In the genomic region with DNA sequence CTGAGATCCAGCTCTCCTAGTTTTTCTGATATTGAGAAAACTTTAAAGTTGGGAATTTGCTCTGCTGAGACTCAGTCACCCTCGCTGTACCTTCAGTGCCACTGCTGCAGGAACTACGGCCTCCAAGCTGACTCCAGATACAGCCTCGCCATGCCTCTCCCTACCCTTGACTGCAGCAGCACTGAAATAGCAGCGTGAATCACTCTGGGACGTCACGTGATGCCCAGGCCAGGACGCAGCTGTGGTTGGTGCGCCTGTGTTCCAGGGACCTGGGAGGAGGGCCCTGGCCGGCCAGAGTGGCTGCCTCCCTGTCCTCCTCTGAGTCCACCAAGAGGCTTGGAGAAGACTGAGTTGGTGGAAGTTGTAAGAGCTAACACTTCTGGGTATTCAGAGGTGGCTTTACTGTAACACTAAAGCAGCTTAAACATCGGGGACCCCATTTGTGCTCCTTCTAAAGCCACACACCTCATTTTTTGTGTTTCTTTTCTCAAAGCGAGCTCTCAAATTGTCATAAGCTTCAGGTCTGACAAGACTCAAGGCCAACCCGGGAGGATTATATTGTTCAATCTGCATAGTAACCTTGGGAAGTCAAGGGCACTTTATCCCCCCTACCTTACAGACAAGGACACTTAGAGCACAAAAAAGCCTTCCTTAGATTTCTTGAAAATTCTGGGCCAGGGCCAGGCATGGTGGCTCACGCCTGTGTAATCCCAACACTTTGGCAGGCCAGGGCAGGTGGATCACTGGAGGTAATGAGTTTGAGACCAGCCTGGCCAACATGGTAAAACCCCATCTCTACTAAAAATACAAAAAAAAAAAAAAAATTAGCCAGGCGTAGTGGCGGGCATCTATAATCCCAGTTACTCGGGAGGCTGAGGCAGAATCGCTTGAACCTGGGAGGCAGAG, we compare ENCODE assay signal across 8 cellular contexts. TPM values are rescaled to one million over a fixed set of nuclear protein-coding genes. Genes with fewer than 3 reads are reported as not detected.
DNase-seq lines count a peak whose midpoint lies in the region; ATAC-seq, FAIRE-seq and TF ChIP-seq lines count a peak whose summit lies in the region.

No MANE protein-coding gene starts in this region.

- peak overlapping the region; percentile 14; the same call in 1 of the 2 replicates for H3K18ac ChIP-seq in IMR-90 (ENCODE audit: low read depth, low read length)

- no peak overlapping the region for H3K4me3 ChIP-seq in IMR-90 (ENCODE audit: insufficient read depth, low read depth, low read length)
- peak overlapping the region; percentile 9; the same call in 1 of the 2 replicates for H3K4me3 ChIP-seq in SJCRH30
- H3K4me3 ChIP-seq in K562: peak overlapping the region; percentile 25; the same call in 1 of the 2 replicates
- H3K4me3 ChIP-seq in iPS-15b (ENCODE audit: low read depth, low read length): peak overlapping the region; percentile 19
- peak overlapping the region; percentile 23 to 46 (median 38) for H3K4me3 ChIP-seq in gastrocnemius medialis

- TF ChIP-seq CTCF in IMR-90 (conservative IDR thresholded peaks at IDR 0.05; ENCODE audit: low read depth, low read length) (no peak), K562 (IDR thresholded peaks at IDR 0.05 in 2 of 3, conservative IDR thresholded peaks at IDR 0.05 in 1 of 3; ENCODE audit: insufficient read depth in 2 of 3, low read depth in 1 of 3, low read length in 3 of 3) (no peak), gastrocnemius medialis (IDR thresholded peaks at IDR 0.05 in 4 of 5, conservative IDR thresholded peaks at IDR 0.05 in 1 of 5) (no peak)

- intact Hi-C loops in IMR-90 (cut with micrococcal nuclease): no loop called here
- intact Hi-C loops in K562 (cut with micrococcal nuclease): no loop called here
- intact Hi-C loops in gastrocnemius medialis (cut with DNase I; ENCODE audit: low total_unique reads): loop anchor here (2.0 to 10.0 kb wide), 2 partner anchors 15 to 507 kb away; a partner anchor contains a TSS

- peak overlapping the region; percentile 9 for H2BK120ac ChIP-seq in IMR-90 (ENCODE audit: low read depth, low read length)

- H3K9me3 ChIP-seq in IMR-90 (ENCODE audit: control insufficient read depth, insufficient read depth, low read length): no peaks in the 10 kb centered on the region
- H3K9me3 ChIP-seq in SJCRH30 (replicated peaks): no peaks in the 10 kb centered on the region
- H3K9me3 ChIP-seq in K562 (replicated peaks; ENCODE audit: control insufficient read depth, insufficient read depth, low read depth, low read length): no peaks in the 10 kb centered on the region
- no peaks in the 10 kb centered on the region for H3K9me3 ChIP-seq in iPS-15b (ENCODE audit: control insufficient read depth, insufficient read depth, low read length)
- H3K9me3 ChIP-seq in gastrocnemius medialis: no peaks in the 10 kb centered on the region

- 0% methylated on average over 3 of the region's 17 CpGs; no CpG with 5 or more reads in 1 of the 2 experiments for WGBS in IMR-90 (ENCODE audit: extremely low coverage in 2 of 2, insufficient read length in 1 of 2), 2 experiments
- WGBS in K562 (ENCODE audit: insufficient coverage, low coverage, missing lambda C conversion rate): 29% methylated on average over 17 of the region's 17 CpGs

- ATAC-seq in IMR-90 (ENCODE audit: low read depth) (peak; percentile 53), K562 (peak; percentile 63), gastrocnemius medialis (peak; percentile 58 to 60), GM21367 (IDR thresholded peaks at IDR 0.05; ENCODE audit: unreplicated experiment) (no peak), HG03175 (IDR thresholded peaks at IDR 0.05; ENCODE audit: unreplicated experiment) (no peak)

- peak overlapping the region; percentile 33 for H2AK9ac ChIP-seq in IMR-90 (replicated peaks; ENCODE audit: low read depth, low read length, poor library complexity)

- no peak for TF ChIP-seq EP300 in K562 (IDR thresholded peaks at IDR 0.05; ENCODE audit: low read length)

- H4K5ac ChIP-seq in IMR-90 (ENCODE audit: low read depth, low read length): 0 out of 2 replicates have a peak overlapping the region, but pooled peaks have one; percentile 32

- H3K27me3 ChIP-seq in IMR-90 (ENCODE audit: control insufficient read depth, insufficient read depth, low read length) (no peaks in the 10 kb centered on the region), SJCRH30 (no peaks in the 10 kb centered on the region), K562 (ENCODE audit: control insufficient read depth in 2 of 2, insufficient read depth in 2 of 2, low read length in 2 of 2) (no peaks in the 10 kb centered on the region), iPS-15b (ENCODE audit: control insufficient read depth, insufficient read depth, low read length) (no peaks in the 10 kb centered on the region), gastrocnemius medialis (no peaks in the 10 kb centered on the region)

- H3K4me1 ChIP-seq in IMR-90 (ENCODE audit: control insufficient read depth, insufficient read depth, low read length) (peaks cover 7% of the 10 kb centered on the region; the same call in 1 of the 2 replicates), SJCRH30 (peaks cover 10% of the 10 kb centered on the region), K562 (replicated peaks in 1 of 2; ENCODE audit: control insufficient read depth in 2 of 2, insufficient read depth in 2 of 2, low read length in 2 of 2) (peaks cover 23 to 46% of the 10 kb centered on the region in 2 experiments), iPS-15b (ENCODE audit: control insufficient read depth, insufficient read depth, low read length) (peaks cover 3% of the 10 kb centered on the region), gastrocnemius medialis (peaks cover 47 to 60% of the 10 kb centered on the region in 2 donors)

- peaks cover 32% of the 10 kb centered on the region for H3K79me2 ChIP-seq in K562 (ENCODE audit: control insufficient read depth, insufficient read depth, low read length)

- H2AFZ ChIP-seq in IMR-90 (replicated peaks; ENCODE audit: low read length, poor library complexity) (peak overlapping the region; percentile 74), K562 (ENCODE audit: low read depth, low read length) (peak overlapping the region; percentile 83)

- H4K20me1 ChIP-seq in IMR-90 (ENCODE audit: insufficient read depth, low read length) (peaks cover 6% of the 10 kb centered on the region; the same call in 1 of the 2 replicates), K562 (replicated peaks; ENCODE audit: control insufficient read depth, insufficient read depth, low read length) (no peaks in the 10 kb centered on the region)

- peak overlapping the region; percentile 3 to 83; a peak in 3 of 4 replicates for H4K8ac ChIP-seq in IMR-90 (ENCODE audit: low read depth in 2 of 2, low read length in 2 of 2)

- no peak overlapping the region for H3K56ac ChIP-seq in IMR-90 (ENCODE audit: extremely low read depth, insufficient read depth, low read length)

- peak overlapping the region; percentile 55 for H3K4me2 ChIP-seq in IMR-90 (ENCODE audit: low read depth, low read length)
- H3K4me2 ChIP-seq in K562 (ENCODE audit: insufficient read depth, low read length): peak overlapping the region; percentile 74

- BruUV-seq in IMR-90 (replicated peaks; lab: Mats Ljungman, UMichigan): no TSS peak
- no TSS peak for BruUV-seq in K562 (replicated peaks; lab: Mats Ljungman, UMichigan)

- H3K9me1 ChIP-seq in IMR-90 (ENCODE audit: insufficient read depth, low read length) (peaks cover 15% of the 10 kb centered on the region; the same call in 1 of the 2 replicates), K562 (ENCODE audit: control insufficient read depth, insufficient read depth, low read length) (no peaks in the 10 kb centered on the region)

- H3K23ac ChIP-seq in IMR-90 (ENCODE audit: low read depth, low read length): peak overlapping the region; percentile 40; the same call in 1 of the 2 replicates

- no peak overlapping the region; the same call in 1 of the 2 replicates for H2AK5ac ChIP-seq in IMR-90 (ENCODE audit: low read depth, low read length)

- H3K14ac ChIP-seq in IMR-90 (replicated peaks; ENCODE audit: low read depth, low read length): peak overlapping the region; percentile 58

- peak; percentile 99 for FAIRE-seq in K562 (lab: Jason Lieb, UNC)

- CTCF ChIA-PET in IMR-90 (lab: Yijun Ruan, JAX) (interaction anchor here (0.6 to 0.7 kb wide), 2 partner anchors 33 to 70 kb away, joined by 3 to 4 read pairs; a partner anchor contains a TSS), K562 (lab: Yijun Ruan, JAX; ENCODE audit: low intra/inter-chr PET ratio) (interaction anchor here (0.9 kb wide), 1 partner anchor 15 kb away, joined by 5 read pairs; a partner anchor contains a TSS)

- TF ChIP-seq RAD21 in IMR-90 (IDR thresholded peaks at IDR 0.05; ENCODE audit: low read length) (no peak), K562 (CRISPR knock-in tag; conservative IDR thresholded peaks at IDR 0.05 in 1 of 2, IDR thresholded peaks at IDR 0.05 in 1 of 2) (no peak)

- peaks cover 11 to 52% of the 10 kb centered on the region in 2 experiments; a peak in 3 of 4 replicates for H3K79me1 ChIP-seq in IMR-90 (ENCODE audit: low read depth in 1 of 2, low read length in 2 of 2)

- H3K27ac ChIP-seq in IMR-90 (ENCODE audit: insufficient read depth, low read length): peak overlapping the region; percentile 44
- H3K27ac ChIP-seq in SJCRH30: peak overlapping the region; percentile 31; the same call in 1 of the 2 replicates
- peak overlapping the region; percentile 75 for H3K27ac ChIP-seq in K562 (ENCODE audit: extremely low read depth, low read depth, low read length)
- peak overlapping the region; percentile 95 to 99 (median 96) for H3K27ac ChIP-seq in gastrocnemius medialis

- peak overlapping the region; percentile 71 for H3K4ac ChIP-seq in IMR-90 (ENCODE audit: low read depth, low read length)

- peak overlapping the region; percentile 63 for H2BK5ac ChIP-seq in IMR-90 (ENCODE audit: low read depth, low read length, poor library complexity, severe bottlenecking)

- POLR2A ChIA-PET in IMR-90 (lab: Charles Lee; ENCODE audit: unreplicated experiment) (interaction anchor here (0.5 kb wide), 1 partner anchor 10 kb away, joined by 8 read pairs; no protein-coding TSS in a partner anchor), K562 (lab: Yijun Ruan, JAX) (interaction anchor here (0.5 to 1.8 kb wide), 11 partner anchors 12 to 1726 kb away, joined by 3 to 9 read pairs (median 3); a partner anchor contains a TSS)

- peak overlapping the region; percentile 22; the same call in 1 of the 3 replicates for H2BK15ac ChIP-seq in IMR-90 (ENCODE audit: low read depth, low read length)

- peak; percentile 61; the same call in 1 of the 2 replicates for TF ChIP-seq POLR2A in IMR-90 (IDR thresholded peaks at IDR 0.05; ENCODE audit: low read depth, low read length)
- TF ChIP-seq POLR2A in K562 (conservative IDR thresholded peaks at IDR 0.05): peak; percentile 67
- peak; percentile 85 to 89 for TF ChIP-seq POLR2A in gastrocnemius medialis (IDR thresholded peaks at IDR 0.05)

- 0 out of 2 replicates have a peak overlapping the region, but pooled peaks have one; percentile 3 for H2BK20ac ChIP-seq in IMR-90 (ENCODE audit: low read depth, low read length)

- dilution Hi-C loops in IMR-90 (cut with HindIII; ENCODE audit: low sequenced_read_pairs, unreplicated experiment): no loop called here

- peak; percentile 84 for DNase-seq in DMS79 (lab: John Stamatoyannopoulos, UW)
- DNase-seq in IMR-90: peak; percentile 93
- DNase-seq in SJCRH30: peak; percentile 92 to 94
- peak; percentile 79 to 95 (median 86) for DNase-seq in K562 (ENCODE audit: extremely low read depth in 1 of 4, low spot score in 3 of 4)
- DNase-seq in gastrocnemius medialis: peak; percentile 97 to 98

- H4K91ac ChIP-seq in IMR-90 (ENCODE audit: insufficient read depth, low read depth, low read length): peak overlapping the region; percentile 40

- in situ Hi-C loops in IMR-90 (cut with MboI; ENCODE audit: low sequenced_read_pairs) (no loop called here), K562 (cut with MboI) (no loop called here), gastrocnemius medialis (cut with MboI; ENCODE audit: low sequenced_read_pairs in 4 of 4) (no loop called here)

- H3K9ac ChIP-seq in IMR-90 (ENCODE audit: low read depth, low read length) (peak overlapping the region; percentile 71), K562 (ENCODE audit: insufficient read depth in 1 of 2, low read depth in 2 of 2, low read length in 2 of 2) (peak overlapping the region; percentile 66 to 80), iPS-15b (ENCODE audit: low read depth, low read length) (no peak overlapping the region)

- no peaks in the 10 kb centered on the region for H3K36me3 ChIP-seq in IMR-90 (ENCODE audit: control insufficient read depth, insufficient read depth, low read length)
- no peaks in the 10 kb centered on the region for H3K36me3 ChIP-seq in SJCRH30
- peaks cover 4% of the 10 kb centered on the region; the same call in 1 of the 3 replicates for H3K36me3 ChIP-seq in K562 (ENCODE audit: control insufficient read depth, insufficient read depth, low read length)
- H3K36me3 ChIP-seq in iPS-15b (ENCODE audit: control insufficient read depth, insufficient read depth, low read length): no peaks in the 10 kb centered on the region
- H3K36me3 ChIP-seq in gastrocnemius medialis: no peaks in the 10 kb centered on the region

RNA-seq across cellular contexts. Expression of a gene that starts 4.2 kb away (rescaled TPM):
- total RNA-seq in IMR-90 (2012; rRNA removed) (363 and 489 TPM in 2 replicates), K562 (2014; rRNA removed) (407 and 459 TPM in 2 replicates), K562 (2014; rRNA removed; fragmentation: Illumina TruSeq; extraction: Trizol) (340 and 344 TPM in 2 replicates), K562 (2015; rRNA removed; fragmentation: Illumina TruSeq; extraction: Trizol) (363 and 385 TPM in 2 replicates), K562 (2021) (346 and 350 TPM in 2 replicates), gastrocnemius medialis (100 to 1,000 TPM; 141 to 193 (median 168) TPM)
- polyA plus RNA-seq in IMR-90 (2012; rRNA removed) (189 and 201 TPM in 2 replicates), K562 (2011; rRNA removed) (324 and 332 TPM in 2 replicates), K562 (2014; fragmentation: Illumina TruSeq; extraction: Trizol) (358 and 465 TPM in 2 replicates), K562 (2014; fragmentation: Nextera tagmentation; extraction: Ambion mirVana) (100 to 1,000 TPM in 1 of 2 experiments, 10 to 100 TPM in 1; 58.1 to 122 TPM), K562 (2014; rRNA removed) (353 and 363 TPM in 2 replicates)
- polyA plus RNA-seq in IMR-90 (2012; cell fraction: cytosol; rRNA removed): 99.3 and 323 TPM in 2 replicates
- polyA plus RNA-seq in IMR-90 (2012; cell fraction: nucleus; rRNA removed; ENCODE audit: low replicate concordance): 76.3 and 102 TPM in 2 replicates
- 283 and 302 TPM in 2 replicates for total RNA-seq in SJCRH30 (2014; rRNA removed; shearing (Covaris generic))
- 306 and 548 TPM in 2 replicates for total RNA-seq in K562 (2011; cell fraction: chromatin; rRNA removed; ENCODE audit: low replicate concordance)
- total RNA-seq in K562 (2011; cell fraction: nucleolus; rRNA removed): 286 and 316 TPM in 2 replicates
- total RNA-seq in K562 (2011; cell fraction: nucleoplasm; rRNA removed): 232 and 255 TPM in 2 replicates
- 186 and 200 TPM in 2 replicates for polyA plus RNA-seq in K562 (2011; cell fraction: cytosol; rRNA removed)
- 175 and 176 TPM in 2 replicates for polyA plus RNA-seq in K562 (2011; cell fraction: nucleus; rRNA removed)
- 218 and 368 TPM in 2 replicates for polyA plus RNA-seq in K562 (2012)
- polyA minus RNA-seq in K562 (2011; rRNA and poly(A)+ RNA removed): 415 and 509 TPM in 2 replicates
- 226 and 244 TPM in 2 replicates for polyA minus RNA-seq in K562 (2011; cell fraction: cytosol; rRNA and poly(A)+ RNA removed)
- 111 and 217 TPM in 2 replicates for polyA minus RNA-seq in K562 (2011; cell fraction: nucleus; rRNA and poly(A)+ RNA removed)

RNA-seq across cellular contexts. Expression of a gene that starts 15.8 kb away (rescaled TPM):
- total RNA-seq in IMR-90 (2012; rRNA removed): 2.5 and 4.2 TPM in 2 replicates
- polyA plus RNA-seq in IMR-90 (2012; rRNA removed): 9.3 and 10.9 TPM in 2 replicates
- polyA plus RNA-seq in IMR-90 (2012; cell fraction: cytosol; rRNA removed): 8.0 and 18.4 TPM in 2 replicates
- polyA plus RNA-seq in IMR-90 (2012; cell fraction: nucleus; rRNA removed; ENCODE audit: low replicate concordance): 21.0 and 35.8 TPM in 2 replicates
- total RNA-seq in SJCRH30 (2014; rRNA removed; shearing (Covaris generic)): 25.6 and 26.3 TPM in 2 replicates
- 63.3 and 92.7 TPM in 2 replicates for total RNA-seq in K562 (2011; cell fraction: chromatin; rRNA removed; ENCODE audit: low replicate concordance)
- total RNA-seq in K562 (2011; cell fraction: nucleolus; rRNA removed): 79.2 and 103 TPM in 2 replicates
- 54.7 and 61.3 TPM in 2 replicates for total RNA-seq in K562 (2011; cell fraction: nucleoplasm; rRNA removed)
- 60.0 and 64.5 TPM in 2 replicates for total RNA-seq in K562 (2014; rRNA removed)
- total RNA-seq in K562 (2014; rRNA removed; fragmentation: Illumina TruSeq; extraction: Trizol): 25.5 and 25.9 TPM in 2 replicates
- 42.3 and 50.0 TPM in 2 replicates for total RNA-seq in K562 (2015; rRNA removed; fragmentation: Illumina TruSeq; extraction: Trizol)
- 45.2 and 47.3 TPM in 2 replicates for total RNA-seq in K562 (2021)
- 26.4 and 31.0 TPM in 2 replicates for polyA plus RNA-seq in K562 (2011; rRNA removed)
- 39.3 and 90.4 TPM in 2 replicates for polyA plus RNA-seq in K562 (2011; cell fraction: cytosol; rRNA removed)
- 128 and 166 TPM in 2 replicates for polyA plus RNA-seq in K562 (2011; cell fraction: nucleus; rRNA removed)
- polyA plus RNA-seq in K562 (2012): 34.4 and 49.3 TPM in 2 replicates
- 13.4 and 19.4 TPM in 2 replicates for polyA plus RNA-seq in K562 (2014; fragmentation: Illumina TruSeq; extraction: Trizol)
- polyA plus RNA-seq in K562 (2014; fragmentation: Nextera tagmentation; extraction: Ambion mirVana): 1 to 10 TPM; 1.1 to 2.3 TPM
- polyA plus RNA-seq in K562 (2014; rRNA removed): 45.7 and 54.9 TPM in 2 replicates
- polyA minus RNA-seq in K562 (2011; rRNA and poly(A)+ RNA removed): 12.7 and 14.8 TPM in 2 replicates
- 16.8 and 23.4 TPM in 2 replicates for polyA minus RNA-seq in K562 (2011; cell fraction: cytosol; rRNA and poly(A)+ RNA removed)
- polyA minus RNA-seq in K562 (2011; cell fraction: nucleus; rRNA and poly(A)+ RNA removed): 20.7 and 28.4 TPM in 2 replicates
- total RNA-seq in gastrocnemius medialis: 100 to 1,000 TPM; 162 to 308 (median 205) TPM

RNA-seq across cellular contexts. Expression of a gene that starts 24.8 kb away (rescaled TPM):
- total RNA-seq in IMR-90 (2012; rRNA removed) (0.36 and 0.56 TPM in 2 replicates), K562 (2014; rRNA removed) (192 and 205 TPM in 2 replicates), K562 (2014; rRNA removed; fragmentation: Illumina TruSeq; extraction: Trizol) (25.5 and 39.3 TPM in 2 replicates), K562 (2015; rRNA removed; fragmentation: Illumina TruSeq; extraction: Trizol) (74.5 and 79.5 TPM in 2 replicates), K562 (2021) (249 and 275 TPM in 2 replicates), gastrocnemius medialis (10 to 100 TPM in 1 of 4 donors, 1 to 10 TPM in 3; 2.8 to 10.4 (median 6.1) TPM)
- polyA plus RNA-seq in IMR-90 (2012; rRNA removed) (2.3 and 2.5 TPM in 2 replicates), K562 (2011; rRNA removed) (79.7 and 134 TPM in 2 replicates), K562 (2014; fragmentation: Illumina TruSeq; extraction: Trizol) (98.1 and 207 TPM in 2 replicates), K562 (2014; fragmentation: Nextera tagmentation; extraction: Ambion mirVana) (1 to 10 TPM; 3.2 to 7.2 TPM), K562 (2014; rRNA removed) (169 and 202 TPM in 2 replicates)
- 1.7 and 2.4 TPM in 2 replicates for polyA plus RNA-seq in IMR-90 (2012; cell fraction: cytosol; rRNA removed)
- 11.8 and 27.1 TPM in 2 replicates for polyA plus RNA-seq in IMR-90 (2012; cell fraction: nucleus; rRNA removed; ENCODE audit: low replicate concordance)
- 4.9 and 8.6 TPM in 2 replicates for total RNA-seq in SJCRH30 (2014; rRNA removed; shearing (Covaris generic))
- total RNA-seq in K562 (2011; cell fraction: chromatin; rRNA removed; ENCODE audit: low replicate concordance): 73.9 and 265 TPM in 2 replicates
- total RNA-seq in K562 (2011; cell fraction: nucleolus; rRNA removed): 233 and 244 TPM in 2 replicates
- 103 and 120 TPM in 2 replicates for total RNA-seq in K562 (2011; cell fraction: nucleoplasm; rRNA removed)
- polyA plus RNA-seq in K562 (2011; cell fraction: cytosol; rRNA removed): 111 and 282 TPM in 2 replicates
- polyA plus RNA-seq in K562 (2011; cell fraction: nucleus; rRNA removed): 306 and 623 TPM in 2 replicates
- polyA plus RNA-seq in K562 (2012): 176 and 251 TPM in 2 replicates
- polyA minus RNA-seq in K562 (2011; rRNA and poly(A)+ RNA removed): 29.0 and 41.3 TPM in 2 replicates
- 111 and 123 TPM in 2 replicates for polyA minus RNA-seq in K562 (2011; cell fraction: cytosol; rRNA and poly(A)+ RNA removed)
- polyA minus RNA-seq in K562 (2011; cell fraction: nucleus; rRNA and poly(A)+ RNA removed): 68.5 and 84.4 TPM in 2 replicates

RNA-seq across cellular contexts. Expression of a gene that starts 44.2 kb away (rescaled TPM):
- total RNA-seq in IMR-90 (2012; rRNA removed) (43.0 and 81.9 TPM in 2 replicates), K562 (2014; rRNA removed) (27.4 and 37.3 TPM in 2 replicates), K562 (2014; rRNA removed; fragmentation: Illumina TruSeq; extraction: Trizol) (17.3 and 17.5 TPM in 2 replicates), K562 (2015; rRNA removed; fragmentation: Illumina TruSeq; extraction: Trizol) (23.1 and 25.3 TPM in 2 replicates), K562 (2021) (36.1 and 41.7 TPM in 2 replicates), gastrocnemius medialis (100 to 1,000 TPM in 3 of 4 donors, 10 to 100 TPM in 1; 80.9 to 231 (median 139) TPM)
- polyA plus RNA-seq in IMR-90 (2012; rRNA removed) (63.2 and 64.2 TPM in 2 replicates), K562 (2011; rRNA removed) (23.3 and 42.4 TPM in 2 replicates), K562 (2014; fragmentation: Illumina TruSeq; extraction: Trizol) (21.2 and 33.3 TPM in 2 replicates), K562 (2014; fragmentation: Nextera tagmentation; extraction: Ambion mirVana) (1 to 10 TPM; 4.6 to 8.1 TPM), K562 (2014; rRNA removed) (38.4 and 39.2 TPM in 2 replicates)
- polyA plus RNA-seq in IMR-90 (2012; cell fraction: cytosol; rRNA removed): 47.6 and 95.6 TPM in 2 replicates
- polyA plus RNA-seq in IMR-90 (2012; cell fraction: nucleus; rRNA removed; ENCODE audit: low replicate concordance): 119 and 279 TPM in 2 replicates
- total RNA-seq in SJCRH30 (2014; rRNA removed; shearing (Covaris generic)): 18.6 and 24.9 TPM in 2 replicates
- total RNA-seq in K562 (2011; cell fraction: chromatin; rRNA removed; ENCODE audit: low replicate concordance): 28.5 and 90.3 TPM in 2 replicates
- 64.9 and 73.8 TPM in 2 replicates for total RNA-seq in K562 (2011; cell fraction: nucleolus; rRNA removed)
- 45.8 and 49.8 TPM in 2 replicates for total RNA-seq in K562 (2011; cell fraction: nucleoplasm; rRNA removed)
- 43.7 and 69.5 TPM in 2 replicates for polyA plus RNA-seq in K562 (2011; cell fraction: cytosol; rRNA removed)
- polyA plus RNA-seq in K562 (2011; cell fraction: nucleus; rRNA removed): 169 and 180 TPM in 2 replicates
- 34.2 and 65.9 TPM in 2 replicates for polyA plus RNA-seq in K562 (2012)
- polyA minus RNA-seq in K562 (2011; rRNA and poly(A)+ RNA removed): 12.1 and 14.9 TPM in 2 replicates
- polyA minus RNA-seq in K562 (2011; cell fraction: cytosol; rRNA and poly(A)+ RNA removed): 13.6 and 20.9 TPM in 2 replicates
- polyA minus RNA-seq in K562 (2011; cell fraction: nucleus; rRNA and poly(A)+ RNA removed): 22.1 and 30.3 TPM in 2 replicates

RNA-seq across cellular contexts. Expression of a gene that starts 44.3 kb away (rescaled TPM):
- 21.3 and 24.4 TPM in 2 replicates for total RNA-seq in IMR-90 (2012; rRNA removed)
- polyA plus RNA-seq in IMR-90 (2012; rRNA removed): 44.6 and 55.3 TPM in 2 replicates
- 70.5 and 80.0 TPM in 2 replicates for polyA plus RNA-seq in IMR-90 (2012; cell fraction: cytosol; rRNA removed)
- polyA plus RNA-seq in IMR-90 (2012; cell fraction: nucleus; rRNA removed; ENCODE audit: low replicate concordance): 64.5 and 161 TPM in 2 replicates
- 20.7 and 21.1 TPM in 2 replicates for total RNA-seq in SJCRH30 (2014; rRNA removed; shearing (Covaris generic))
- total RNA-seq in K562 (2011; cell fraction: chromatin; rRNA removed; ENCODE audit: low replicate concordance): 74.2 and 269 TPM in 2 replicates
- 230 and 279 TPM in 2 replicates for total RNA-seq in K562 (2011; cell fraction: nucleolus; rRNA removed)
- total RNA-seq in K562 (2011; cell fraction: nucleoplasm; rRNA removed): 112 and 146 TPM in 2 replicates
- 92.6 and 132 TPM in 2 replicates for total RNA-seq in K562 (2014; rRNA removed)
- total RNA-seq in K562 (2014; rRNA removed; fragmentation: Illumina TruSeq; extraction: Trizol): 21.1 and 25.7 TPM in 2 replicates
- 49.9 and 50.6 TPM in 2 replicates for total RNA-seq in K562 (2015; rRNA removed; fragmentation: Illumina TruSeq; extraction: Trizol)
- total RNA-seq in K562 (2021): 87.5 and 89.5 TPM in 2 replicates
- polyA plus RNA-seq in K562 (2011; rRNA removed): 37.4 and 48.0 TPM in 2 replicates
- polyA plus RNA-seq in K562 (2011; cell fraction: cytosol; rRNA removed): 58.1 and 156 TPM in 2 replicates
- 132 and 213 TPM in 2 replicates for polyA plus RNA-seq in K562 (2011; cell fraction: nucleus; rRNA removed)
- 56.4 and 102 TPM in 2 replicates for polyA plus RNA-seq in K562 (2012)
- polyA plus RNA-seq in K562 (2014; fragmentation: Illumina TruSeq; extraction: Trizol): 24.0 and 43.1 TPM in 2 replicates
- polyA plus RNA-seq in K562 (2014; fragmentation: Nextera tagmentation; extraction: Ambion mirVana): 10 to 100 TPM in 1 of 2 experiments, 1 to 10 TPM in 1; 6.3 to 16.3 TPM
- polyA plus RNA-seq in K562 (2014; rRNA removed): 83.6 and 88.5 TPM in 2 replicates
- 13.9 and 15.0 TPM in 2 replicates for polyA minus RNA-seq in K562 (2011; rRNA and poly(A)+ RNA removed)
- polyA minus RNA-seq in K562 (2011; cell fraction: cytosol; rRNA and poly(A)+ RNA removed): 32.9 and 34.8 TPM in 2 replicates
- polyA minus RNA-seq in K562 (2011; cell fraction: nucleus; rRNA and poly(A)+ RNA removed): 75.9 and 84.7 TPM in 2 replicates
- 10 to 100 TPM; 32.3 to 70.7 (median 53.4) TPM for total RNA-seq in gastrocnemius medialis

Comparison
In these comparisons a context has a peak if more than half of its experiments do, and no peak if none do; other contexts are left out.
1. ATAC-seq: peak in IMR-90 (single experiment), K562 (single experiment) and gastrocnemius medialis (2 of 2); none in GM21367 (single experiment) and HG03175 (single experiment).
2. H3K27ac ChIP-seq: peak in every context shown above with its lines; median percentile 96 in gastrocnemius medialis; 75 in K562; 44 in IMR-90; 31 in SJCRH30.
3. Peak in every context shown above with its lines, with median percentiles within 50 percentile points of each other: DNase-seq and POLR2A ChIP-seq.